8 cellular contexts compared by ENCODE assay signal in genomic region chr1:154765970-154766369, GRCh38.
DNase-seq lines count a peak whose midpoint lies in the region; ATAC-seq and TF ChIP-seq lines count a peak whose summit lies in the region.

No MANE protein-coding gene starts in this region.

- CTCF ChIA-PET in HEK293T (lab: Yijun Ruan, JAX) = interaction anchor here (1.0 kb wide), 2 partner anchors 10 to 15 kb away, joined by 3 to 4 read pairs; no protein-coding TSS in a partner anchor

- POLR2A ChIA-PET in HEK293T (lab: Yijun Ruan, JAX) = interaction anchor here (1.0 kb wide), 1 partner anchor 10 kb away, joined by 3 read pairs; no protein-coding TSS in a partner anchor

- peak; percentile 40 for DNase-seq in CD14-positive monocyte (ENCODE audit: low spot score)
- peak; percentile 68 for DNase-seq in HEK293T (ENCODE audit: extremely low spot score)
- DNase-seq in SHP77 treated with DMSO at 0.1 percent for 48 hours (lab: John Stamatoyannopoulos, UW) = peak; percentile 42
- peak; percentile 36 for DNase-seq in hepatic stellate cell (ENCODE audit: low spot score)
- no peak for DNase-seq in NCI-H2029 treated with DMSO at 0.1 percent for 48 hours (lab: John Stamatoyannopoulos, UW)
- DNase-seq in foreskin melanocyte = no peak
- DNase-seq in T1000 (lab: John Stamatoyannopoulos, UW) = no peak
- no peak for DNase-seq in activated T-cell treated with anti-CD3 and anti-CD28 coated beads, Interleukin-2, amount 50 U/mL, for 72 hours

- no peaks in the 10 kb centered on the region for H3K9me3 Mint-ChIP-seq in CD14-positive monocyte
- no peaks in the 10 kb centered on the region for H3K9me3 Mint-ChIP-seq in activated T-cell treated with anti-CD3 and anti-CD28 coated beads, Interleukin-2, amount 50 U/mL, for 72 hours

- intact Hi-C loops in CD14-positive monocyte (cut with micrococcal nuclease) = loop anchor here in 1 of 2 donors (10.0 kb wide), 1 partner anchor 119 kb away; no protein-coding TSS in a partner anchor

- ATAC-seq in activated T-cell treated with anti-CD3 and anti-CD28 coated beads, Interleukin-2, amount 50 U/mL, for 72 hours (replicated peaks in 1 of 2) = no peak

- H3K36me3 Mint-ChIP-seq in CD14-positive monocyte = no peaks in the 10 kb centered on the region
- no peaks in the 10 kb centered on the region for H3K36me3 Mint-ChIP-seq in activated T-cell treated with anti-CD3 and anti-CD28 coated beads, Interleukin-2, amount 50 U/mL, for 72 hours (ENCODE audit: insufficient read depth in 2 of 2)

- no peak overlapping the region for H3K27ac Mint-ChIP-seq in CD14-positive monocyte
- H3K27ac Mint-ChIP-seq in activated T-cell treated with anti-CD3 and anti-CD28 coated beads, Interleukin-2, amount 50 U/mL, for 72 hours = no peak overlapping the region

- H3K4me1 Mint-ChIP-seq in CD14-positive monocyte = no peaks in the 10 kb centered on the region
- H3K4me1 Mint-ChIP-seq in activated T-cell treated with anti-CD3 and anti-CD28 coated beads, Interleukin-2, amount 50 U/mL, for 72 hours (ENCODE audit: low read depth) = peaks cover 12% of the 10 kb centered on the region

- peak; percentile 38 for TF ChIP-seq CTCF in CD14-positive monocyte (IDR thresholded peaks at IDR 0.05)

- H3K27me3 Mint-ChIP-seq in CD14-positive monocyte (ENCODE audit: low read depth in 3 of 3) = peaks cover 32 to 44% (median 33%) of the 10 kb centered on the region in 3 donors
- H3K27me3 Mint-ChIP-seq in activated T-cell treated with anti-CD3 and anti-CD28 coated beads, Interleukin-2, amount 50 U/mL, for 72 hours (ENCODE audit: low read depth) = no peaks in the 10 kb centered on the region

- no peak overlapping the region for H3K4me3 Mint-ChIP-seq in CD14-positive monocyte
- no peak overlapping the region for H3K4me3 Mint-ChIP-seq in activated T-cell treated with anti-CD3 and anti-CD28 coated beads, Interleukin-2, amount 50 U/mL, for 72 hours

TF ChIP-seq in HEK293T, 16 proteins besides CTCF, POLR2A, EP300 and RAD21:
- TF ChIP-seq HDGF (IDR thresholded peaks at IDR 0.05; ENCODE audit: borderline replicate concordance) = no peak
- no peak for TF ChIP-seq SUZ12 (IDR thresholded peaks at IDR 0.05)
- TF ChIP-seq ZNF384 (IDR thresholded peaks at IDR 0.05) = no peak
- no peak for TF ChIP-seq FOXA1 (IDR thresholded peaks at IDR 0.05)
- TF ChIP-seq SP1 (IDR thresholded peaks at IDR 0.05) = no peak
- no peak for TF ChIP-seq ARNT (IDR thresholded peaks at IDR 0.05)
- TF ChIP-seq PKNOX1 (IDR thresholded peaks at IDR 0.05) = no peak
- TF ChIP-seq FOXM1 (IDR thresholded peaks at IDR 0.05; ENCODE audit: borderline replicate concordance) = no peak
- TF ChIP-seq L3MBTL2 (conservative IDR thresholded peaks at IDR 0.05) = no peak
- no peak for TF ChIP-seq TARDBP (IDR thresholded peaks at IDR 0.05)
- no peak for TF ChIP-seq LEF1 (IDR thresholded peaks at IDR 0.05; ENCODE audit: borderline replicate concordance)
- no peak for TF ChIP-seq ELF4 (IDR thresholded peaks at IDR 0.05)
- no peak for TF ChIP-seq FOXK2 (IDR thresholded peaks at IDR 0.05)
- no peak for TF ChIP-seq CTBP1 (IDR thresholded peaks at IDR 0.05; ENCODE audit: borderline replicate concordance)
- no peak for TF ChIP-seq BHLHE40 (IDR thresholded peaks at IDR 0.05; ENCODE audit: borderline replicate concordance)

Comparison
In these comparisons a context has a peak if more than half of its experiments do, and no peak if none do; other contexts are left out.
1. DNase-seq: peak in CD14-positive monocyte (single experiment), HEK293T (single experiment), SHP77 treated with DMSO at 0.1 percent for 48 hours (single experiment) and hepatic stellate cell (single experiment); none in NCI-H2029 treated with DMSO at 0.1 percent for 48 hours (single experiment), foreskin melanocyte (single experiment), T1000 (single experiment) and activated T-cell treated with anti-CD3 and anti-CD28 coated beads, Interleukin-2, amount 50 U/mL, for 72 hours (0 of 2).